Comparison of ENCODE assay signal across 1 cellular context in the genomic region with DNA sequence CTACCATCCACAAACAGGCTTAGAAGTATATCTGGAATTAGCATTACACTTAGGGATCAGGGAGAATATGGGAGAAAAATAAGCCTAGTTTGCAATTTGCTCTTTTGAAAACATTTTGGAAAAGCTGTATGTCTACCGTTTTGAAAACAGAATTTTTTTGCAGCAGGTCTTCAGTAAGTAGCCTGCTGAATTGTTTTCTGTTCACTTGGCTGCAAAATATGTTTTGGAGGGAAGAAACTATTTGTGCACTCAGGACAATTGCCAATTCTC.
A peak's percentile ranks its signal among the peaks of the same experiment; 100 is the strongest.
TF ChIP-seq lines count a peak whose summit lies in the region.

No MANE protein-coding gene starts in this region.

TF ChIP-seq in HepG2, 621 proteins besides CTCF, POLR2A, EP300 and RAD21:
- TF ChIP-seq, protein P1, sequence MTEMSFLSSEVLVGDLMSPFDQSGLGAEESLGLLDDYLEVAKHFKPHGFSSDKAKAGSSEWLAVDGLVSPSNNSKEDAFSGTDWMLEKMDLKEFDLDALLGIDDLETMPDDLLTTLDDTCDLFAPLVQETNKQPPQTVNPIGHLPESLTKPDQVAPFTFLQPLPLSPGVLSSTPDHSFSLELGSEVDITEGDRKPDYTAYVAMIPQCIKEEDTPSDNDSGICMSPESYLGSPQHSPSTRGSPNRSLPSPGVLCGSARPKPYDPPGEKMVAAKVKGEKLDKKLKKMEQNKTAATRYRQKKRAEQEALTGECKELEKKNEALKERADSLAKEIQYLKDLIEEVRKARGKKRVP (CRISPR knock-in tag; IDR thresholded peaks at IDR 0.05) = 0 out of 4 replicates have a peak, but pooled peaks of 1 of the 2 experiments have one; percentile 27
- TF ChIP-seq SNAPC2 (CRISPR knock-in tag; IDR thresholded peaks at IDR 0.05) (0 out of 2 replicates have a peak, but pooled peaks have one; percentile 57), CHD4 (IDR thresholded peaks at IDR 0.05; ENCODE audit: borderline replicate concordance, low read length) (0 out of 2 replicates have a peak, but pooled peaks have one; percentile 19), ZNF468 (CRISPR knock-in tag; IDR thresholded peaks at IDR 0.05) (no peak), ATF7-NPFF (CRISPR knock-in tag; IDR thresholded peaks at IDR 0.05; ENCODE audit: low read depth) (no peak), ZNF816 (CRISPR knock-in tag; IDR thresholded peaks at IDR 0.05; ENCODE audit: borderline replicate concordance) (0 out of 2 replicates have a peak, but pooled peaks have one; percentile 44), ARID4A (CRISPR knock-in tag; IDR thresholded peaks at IDR 0.05; ENCODE audit: borderline replicate concordance) (0 out of 2 replicates have a peak, but pooled peaks have one; percentile 7), XRCC5 (optimal IDR thresholded peaks at IDR 0.05; ENCODE audit: low read length) (no peak), GZF1 (CRISPR knock-in tag; IDR thresholded peaks at IDR 0.05) (0 out of 2 replicates have a peak, but pooled peaks have one; percentile 22), MBNL3 (CRISPR knock-in tag; conservative IDR thresholded peaks at IDR 0.05) (no peak), MAFK (conservative IDR thresholded peaks at IDR 0.05 in 1 of 2, IDR thresholded peaks at IDR 0.05 in 1 of 2; ENCODE audit: low read length in 2 of 2) (0 out of 4 replicates have a peak, but pooled peaks of 1 of the 2 experiments have one; percentile 0), RBAK (CRISPR knock-in tag; IDR thresholded peaks at IDR 0.05) (0 out of 2 replicates have a peak, but pooled peaks have one; percentile 46), GFI1 (CRISPR knock-in tag; IDR thresholded peaks at IDR 0.05; ENCODE audit: borderline replicate concordance) (0 out of 2 replicates have a peak, but pooled peaks have one; percentile 32), ZSCAN25 (CRISPR knock-in tag; IDR thresholded peaks at IDR 0.05) (peak; percentile 31; the same call in 1 of the 2 replicates)
- TF ChIP-seq, protein P2, sequence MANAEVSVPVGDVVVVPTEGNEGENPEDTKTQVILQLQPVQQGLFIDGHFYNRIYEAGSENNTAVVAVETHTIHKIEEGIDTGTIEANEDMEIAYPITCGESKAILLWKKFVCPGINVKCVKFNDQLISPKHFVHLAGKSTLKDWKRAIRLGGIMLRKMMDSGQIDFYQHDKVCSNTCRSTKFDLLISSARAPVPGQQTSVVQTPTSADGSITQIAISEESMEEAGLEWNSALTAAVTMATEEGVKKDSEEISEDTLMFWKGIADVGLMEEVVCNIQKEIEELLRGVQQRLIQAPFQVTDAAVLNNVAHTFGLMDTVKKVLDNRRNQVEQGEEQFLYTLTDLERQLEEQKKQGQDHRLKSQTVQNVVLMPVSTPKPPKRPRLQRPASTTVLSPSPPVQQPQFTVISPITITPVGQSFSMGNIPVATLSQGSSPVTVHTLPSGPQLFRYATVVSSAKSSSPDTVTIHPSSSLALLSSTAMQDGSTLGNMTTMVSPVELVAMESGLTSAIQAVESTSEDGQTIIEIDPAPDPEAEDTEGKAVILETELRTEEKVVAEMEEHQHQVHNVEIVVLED (CRISPR knock-in tag; IDR thresholded peaks at IDR 0.05; ENCODE audit: borderline replicate concordance) = peak; percentile 12; the same call in 1 of the 2 replicates
